ENCODE assay signal across 16 cellular contexts in the genomic region with DNA sequence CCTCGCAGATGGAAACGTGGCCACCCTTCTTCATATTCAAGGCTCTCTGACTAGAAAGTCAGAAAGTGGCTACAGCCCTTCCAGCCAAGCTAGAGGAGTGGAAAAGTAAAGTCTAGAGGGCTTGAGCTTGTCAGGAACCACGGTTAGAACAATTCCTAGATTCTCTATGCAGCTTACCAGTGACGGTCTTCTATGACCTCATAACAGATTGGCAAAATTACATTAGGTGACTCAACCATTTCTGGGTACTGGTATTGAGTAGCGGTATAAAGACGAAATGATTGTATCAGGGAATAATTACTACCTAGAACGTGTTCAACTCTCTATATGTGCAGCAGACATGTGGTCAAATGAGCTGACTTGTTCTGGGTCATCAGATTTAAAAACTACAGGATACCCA.
A peak's percentile ranks its signal among the peaks of the same experiment; 100 is the strongest.
DNase-seq lines count a peak whose midpoint lies in the region; ATAC-seq and TF ChIP-seq lines count a peak whose summit lies in the region.
"Had no signal": no experiment of that assay in that cellular context is flagged by ENCODE, and none has a peak within 500 bp of the region (broad histone marks: within the 10 kb centered on the region; RNA-seq: fewer than 3 reads in every experiment).

No MANE protein-coding gene starts in this region.

- peak; percentile 68 for ATAC-seq in activated T-helper 17 cell treated with anti-CD3 and anti-CD28 coated beads, Interleukin-2, amount 50 U/mL, for 72 hours (replicated peaks)
- ATAC-seq in stimulated activated memory B cell treated with anti-CD40 and anti-IgM and Interleukin-4, amounts not matched to agents 10 μg/mL and 1 μg/mL and 100 μg/mL, for 72 hours, result no peak
- ATAC-seq in GM19324 (IDR thresholded peaks at IDR 0.05; ENCODE audit: low FRiP score, unreplicated experiment), result no peak

- DNase-seq in HFFc6 (no peak), iris pigment epithelial cell (ENCODE audit: low read depth) (peak; percentile 64), NCI-H2081 (lab: John Stamatoyannopoulos, UW) (no peak), hepatic stellate cell (ENCODE audit: low spot score) (no peak)
- DNase-seq: activated T-cell treated with anti-CD3 and anti-CD28 coated beads for 4 hours; NCI-H2029 treated with DMSO at 0.1 percent for 48 hours; NCI-H748 treated with DMSO at 0.1 percent for 48 hours; stimulated activated CD4-positive, alpha-beta T cell treated with anti-CD3 and anti-CD28 coated beads, Interleukin-2, amount 100 ng/mL, for 48 hours; stimulated activated CD8-positive, alpha-beta memory T cell treated with anti-CD3 and anti-CD28 coated beads, Interleukin-4, amount 100 ng/mL, for 48 hours had no signal

- H3K9me3 Mint-ChIP-seq in HFFc6, result no peaks in the 10 kb centered on the region
- no peaks in the 10 kb centered on the region for H3K9me3 Mint-ChIP-seq in activated T-helper 17 cell treated with anti-CD3 and anti-CD28 coated beads, Interleukin-2, amount 50 U/mL, for 72 hours
- H3K9me3 Mint-ChIP-seq in stimulated activated memory B cell treated with anti-CD40 and anti-IgM and Interleukin-4, amounts not matched to agents 10 μg/mL and 1 μg/mL and 100 μg/mL, for 72 hours, result no peaks in the 10 kb centered on the region
- H3K9me3 Mint-ChIP-seq: central memory CD8-positive, alpha-beta T cell; T-helper 1 cell treated with Interleukin-12 subunit alpha and Interleukin-12 subunit beta and Interleukin-4 antibody, amounts not matched to agents 30 μg/mL and 1 μg/mL, for 36 hours had no signal

- H3K4me3 Mint-ChIP-seq in HFFc6, result peak overlapping the region; percentile 80
- peak overlapping the region; percentile 77 for H3K4me3 Mint-ChIP-seq in activated T-helper 17 cell treated with anti-CD3 and anti-CD28 coated beads, Interleukin-2, amount 50 U/mL, for 72 hours
- no peak overlapping the region for H3K4me3 Mint-ChIP-seq in stimulated activated memory B cell treated with anti-CD40 and anti-IgM and Interleukin-4, amounts not matched to agents 10 μg/mL and 1 μg/mL and 100 μg/mL, for 72 hours

- peaks cover 4% of the 10 kb centered on the region; the same call in 1 of the 2 replicates for H3K36me3 Mint-ChIP-seq in HFFc6 (ENCODE audit: low read depth)
- H3K36me3 Mint-ChIP-seq in activated T-helper 17 cell treated with anti-CD3 and anti-CD28 coated beads, Interleukin-2, amount 50 U/mL, for 72 hours (ENCODE audit: low read depth), result no peaks in the 10 kb centered on the region
- no peaks in the 10 kb centered on the region for H3K36me3 Mint-ChIP-seq in stimulated activated memory B cell treated with anti-CD40 and anti-IgM and Interleukin-4, amounts not matched to agents 10 μg/mL and 1 μg/mL and 100 μg/mL, for 72 hours
- H3K36me3 Mint-ChIP-seq: activated naive CD4-positive, alpha-beta T cell treated with anti-CD3 and anti-CD28 coated beads, Interleukin-2, amount 50 U/mL, for 24 hours; CD14-positive monocyte had no signal

- peaks cover 88% of the 10 kb centered on the region for H3K4me1 Mint-ChIP-seq in HFFc6 (ENCODE audit: low read depth)
- peaks cover 21% of the 10 kb centered on the region for H3K4me1 Mint-ChIP-seq in activated T-helper 17 cell treated with anti-CD3 and anti-CD28 coated beads, Interleukin-2, amount 50 U/mL, for 72 hours
- peaks cover 41% of the 10 kb centered on the region for H3K4me1 Mint-ChIP-seq in stimulated activated memory B cell treated with anti-CD40 and anti-IgM and Interleukin-4, amounts not matched to agents 10 μg/mL and 1 μg/mL and 100 μg/mL, for 72 hours

- no peaks in the 10 kb centered on the region; the same call in 1 of the 2 replicates for H3K27me3 Mint-ChIP-seq in HFFc6 (ENCODE audit: insufficient read depth)
- H3K27me3 Mint-ChIP-seq in activated T-helper 17 cell treated with anti-CD3 and anti-CD28 coated beads, Interleukin-2, amount 50 U/mL, for 72 hours, result peaks cover 3% of the 10 kb centered on the region
- H3K27me3 Mint-ChIP-seq in stimulated activated memory B cell treated with anti-CD40 and anti-IgM and Interleukin-4, amounts not matched to agents 10 μg/mL and 1 μg/mL and 100 μg/mL, for 72 hours, result no peaks in the 10 kb centered on the region
- H3K27me3 Mint-ChIP-seq: activated naive CD4-positive, alpha-beta T cell treated with anti-CD3 and anti-CD28 coated beads, Interleukin-2, amount 50 U/mL, for 24 hours had no signal

- peak overlapping the region; percentile 99 for H3K27ac Mint-ChIP-seq in HFFc6
- no peak overlapping the region for H3K27ac Mint-ChIP-seq in activated T-helper 17 cell treated with anti-CD3 and anti-CD28 coated beads, Interleukin-2, amount 50 U/mL, for 72 hours
- peak overlapping the region; percentile 88 for H3K27ac Mint-ChIP-seq in stimulated activated memory B cell treated with anti-CD40 and anti-IgM and Interleukin-4, amounts not matched to agents 10 μg/mL and 1 μg/mL and 100 μg/mL, for 72 hours
- H3K27ac Mint-ChIP-seq: T-helper 1 cell treated with Interleukin-12 subunit alpha and Interleukin-12 subunit beta and Interleukin-4 antibody, amounts not matched to agents 30 μg/mL and 1 μg/mL, for 36 hours had no signal

- TF ChIP-seq CTCF in HFFc6 (IDR thresholded peaks at IDR 0.05), result no peak
